In the genomic region with DNA sequence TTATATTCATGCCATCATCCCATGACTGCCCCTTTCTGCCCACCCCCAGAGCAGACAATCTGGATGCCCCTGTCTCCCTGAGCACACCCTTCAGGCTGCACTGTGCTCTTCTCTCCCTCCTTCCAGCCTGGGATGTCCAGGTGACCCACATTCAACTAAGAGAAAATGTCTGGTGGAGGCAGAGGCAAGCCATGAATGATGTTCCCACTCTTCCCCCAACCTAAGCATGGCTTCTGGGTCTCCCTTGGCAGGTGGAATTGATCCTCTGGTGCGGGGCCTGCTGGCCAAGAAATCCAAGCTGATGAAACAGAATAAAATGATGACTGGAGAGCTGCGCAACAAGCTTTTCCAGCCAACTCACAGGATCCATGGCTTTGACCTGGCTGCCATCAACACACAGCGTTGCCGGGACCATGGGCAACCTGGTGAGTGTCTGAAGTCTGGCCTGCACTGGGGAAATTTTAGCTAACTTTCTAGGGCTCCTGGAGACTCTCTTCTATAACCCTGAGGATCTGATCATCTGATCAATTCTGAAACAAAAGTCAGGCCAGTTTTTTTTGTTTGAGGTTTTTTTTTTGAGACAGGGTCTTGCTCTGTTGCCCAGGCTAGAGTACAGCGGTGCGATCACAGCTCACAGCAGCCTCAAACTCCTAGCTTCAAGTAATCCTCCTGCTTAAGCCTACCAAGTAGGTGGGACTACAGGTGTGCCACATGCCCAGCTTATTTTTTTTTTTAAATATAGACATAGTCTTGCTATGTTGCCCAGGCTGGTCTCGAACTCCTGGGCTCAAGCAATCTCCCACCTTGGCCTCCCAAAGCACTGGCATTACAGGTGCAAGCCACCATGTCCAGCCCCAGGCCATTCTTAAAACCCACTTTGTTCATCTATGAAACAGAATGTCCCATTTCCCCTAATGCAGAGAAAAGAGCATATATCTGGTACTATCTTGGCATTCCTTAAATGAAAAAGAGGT, we compare ENCODE assay signal across 17 cellular contexts. TPM values are rescaled to one million over a fixed set of nuclear protein-coding genes. Genes with fewer than 3 reads are reported as not detected.
DNase-seq lines count a peak whose midpoint lies in the region; ATAC-seq and TF ChIP-seq lines count a peak whose summit lies in the region.
"Had no signal": no experiment of that assay in that cellular context is flagged by ENCODE, and none has a peak within 500 bp of the region (broad histone marks: within the 10 kb centered on the region; RNA-seq: fewer than 3 reads in every experiment).

No MANE protein-coding gene starts in this region.

- TF ChIP-seq POLR2A in spleen (IDR thresholded peaks at IDR 0.05) (no peak), GM18505 (IDR thresholded peaks at IDR 0.05; ENCODE audit: borderline replicate concordance, extremely low read depth, insufficient read depth, insufficient read length) (no peak)

- H3K36me3 ChIP-seq in right atrium auricular region (no peaks in the 10 kb centered on the region), spleen (no peaks in the 10 kb centered on the region)
- H3K36me3 ChIP-seq: BLaER1 treated with 17β-estradiol and CSF1 and Interleukin-3, amounts not matched to agents 10 nM and 100 nM had no signal

- H3K9me3 ChIP-seq in right atrium auricular region: no peaks in the 10 kb centered on the region
- no peaks in the 10 kb centered on the region for H3K9me3 ChIP-seq in spleen

- H3K27ac ChIP-seq in right atrium auricular region (no peak overlapping the region), spleen (no peak overlapping the region)
- H3K27ac ChIP-seq: BLaER1 treated with 17β-estradiol and CSF1 and Interleukin-3, amounts not matched to agents 10 nM and 100 nM had no signal

- DNase-seq in right atrium auricular region (ENCODE audit: low spot score): peak; percentile 9
- no peak for DNase-seq in cardiac septum (ENCODE audit: low spot score)
- peak; percentile 0 for DNase-seq in iPS-NIHi11 (ENCODE audit: low spot score)
- DNase-seq in spleen: peak; percentile 10
- DNase-seq in T-helper 2 cell: no peak
- DNase-seq: ACHN; CD4-positive, CD25-positive, alpha-beta regulatory T cell; DMS 273 treated with DMSO at 0.1 percent for 48 hours; GOT3; H9 had no signal

- H3K4me3 ChIP-seq in right atrium auricular region (no peak overlapping the region), spleen (no peak overlapping the region)
- H3K4me3 ChIP-seq: BLaER1 treated with 17β-estradiol and CSF1 and Interleukin-3, amounts not matched to agents 10 nM and 100 nM; GM12878 had no signal

- 68 to 89% (median 80%) methylated on average over 7 of the region's 7 CpGs for WGBS in spleen, 5 donors

- no peaks in the 10 kb centered on the region for H3K27me3 ChIP-seq in right atrium auricular region
- peaks cover 0 to 44% (median 24%) of the 10 kb centered on the region in 7 donors for H3K27me3 ChIP-seq in spleen (replicated peaks in 1 of 7)
- H3K27me3 ChIP-seq: BLaER1 treated with 17β-estradiol and CSF1 and Interleukin-3, amounts not matched to agents 10 nM and 100 nM had no signal

- ATAC-seq in GM21619 (IDR thresholded peaks at IDR 0.05; ENCODE audit: unreplicated experiment) (no peak), GM18505 (IDR thresholded peaks at IDR 0.05; ENCODE audit: unreplicated experiment) (no peak)
- ATAC-seq: GM12878 had no signal

- TF ChIP-seq CTCF in right atrium auricular region (IDR thresholded peaks at IDR 0.05) (no peak), spleen (IDR thresholded peaks at IDR 0.05 in 8 of 11, conservative IDR thresholded peaks at IDR 0.05 in 3 of 11) (no peak)

- intact Hi-C loops in cardiac septum (cut with DNase I) (no loop called here), spleen (cut with DNase I; ENCODE audit: low total_unique reads) (no loop called here)

- H3K4me1 ChIP-seq in right atrium auricular region (no peaks in the 10 kb centered on the region), spleen (no peaks in the 10 kb centered on the region)
- H3K4me1 ChIP-seq: BLaER1 treated with 17β-estradiol and CSF1 and Interleukin-3, amounts not matched to agents 10 nM and 100 nM had no signal

RNA-seq across cellular contexts. Expression of a gene that starts 14.5 kb away (rescaled TPM):
- total RNA-seq in right atrium auricular region (under 1 TPM; 0.12 to 0.30 TPM), cardiac septum (0.94 TPM), spleen (10 to 100 TPM in 5 of 7 donors, 1 to 10 TPM in 2; 5.8 to 75.7 (median 15.2) TPM)
- 1 to 10 TPM in 2 of 3 donors, under 1 TPM in 1; 0.52 to 2.2 (median 2.0) TPM for polyA plus RNA-seq in spleen
- total RNA-seq: A172; CD4-positive, CD25-positive, alpha-beta regulatory T cell; Daoy; H9; HT1080 had no signal

RNA-seq across cellular contexts. Expression of a gene that starts 27.8 kb away (rescaled TPM):
- total RNA-seq in right atrium auricular region (not detected), cardiac septum (not detected), spleen (not detected)
- polyA plus RNA-seq in spleen: under 1 TPM; 0.02 to 0.10 (median 0.06) TPM
- total RNA-seq: A172, GM12878 had no signal

RNA-seq across cellular contexts. Expression of a gene that starts 47.1 kb away (rescaled TPM):
- total RNA-seq in right atrium auricular region (1 to 10 TPM; 4.8 to 6.4 TPM), cardiac septum (9.3 TPM), spleen (10 to 100 TPM; 11.5 to 17.1 (median 13.7) TPM)
- 10 to 100 TPM in 1 of 3 donors, 1 to 10 TPM in 2; 8.1 to 10.4 (median 9.5) TPM for polyA plus RNA-seq in spleen

Comparison
In these comparisons a context has a peak if more than half of its experiments do, and no peak if none do; other contexts are left out.
1. DNase-seq: peak in right atrium auricular region (single experiment), iPS-NIHi11 (single experiment) and spleen (single experiment); none in cardiac septum (single experiment) and T-helper 2 cell (0 of 5).